In the genomic region with DNA sequence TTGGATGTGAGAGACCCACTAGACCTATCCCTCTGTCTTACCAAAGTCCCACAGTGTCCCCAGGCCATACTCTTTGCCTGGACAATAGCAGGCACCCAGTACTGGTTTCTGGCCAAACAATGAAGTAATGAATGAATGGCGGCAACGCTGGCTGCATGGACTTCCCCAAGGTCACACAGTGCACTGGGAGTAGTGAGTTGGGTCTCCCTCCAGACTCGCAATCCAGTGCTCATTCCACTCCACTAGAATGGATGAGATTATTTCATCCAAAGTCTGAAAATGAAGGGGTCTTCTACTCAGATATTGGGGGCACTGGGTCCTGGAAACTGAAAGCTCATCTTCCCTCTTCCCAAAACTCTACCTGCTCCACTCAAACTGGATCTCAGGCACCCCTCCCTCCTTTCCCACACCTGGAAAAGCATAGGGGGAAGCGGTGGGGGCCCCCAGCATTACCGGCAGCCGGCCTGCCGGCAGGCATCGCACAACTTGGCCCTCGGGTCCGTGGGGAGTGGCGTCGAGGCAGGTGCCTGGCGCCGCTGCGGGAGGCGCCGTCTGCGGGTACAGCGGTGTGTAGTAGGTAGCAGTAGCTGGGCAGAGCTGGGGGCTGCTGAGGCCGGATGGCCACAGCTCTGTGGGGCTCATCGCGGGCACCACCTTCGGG, we compare ENCODE assay signal across 8 cellular contexts. TPM values are rescaled to one million over a fixed set of nuclear protein-coding genes. Genes with fewer than 3 reads are reported as not detected.
A peak's percentile ranks its signal among the peaks of the same experiment; 100 is the strongest.
DNase-seq lines count a peak whose midpoint lies in the region; ATAC-seq, FAIRE-seq and TF ChIP-seq lines count a peak whose summit lies in the region.

No MANE protein-coding gene starts in this region.

- WGBS in H1 (ENCODE audit: extremely low coverage in 1 of 2, insufficient coverage in 1 of 2, insufficient read length in 1 of 2, insufficient replicate concordance in 2 of 2, low coverage in 1 of 2, low lambda C conversion rate in 2 of 2, missing lambda C conversion rate in 1 of 2), 2 experiments = 19% methylated on average over 23 of the region's 23 CpGs; no CpG with 5 or more reads in 1 of the 2 experiments
- no CpG with 5 or more reads among the region's 23 CpGs for WGBS in trophoblast cell (ENCODE audit: extremely low coverage, insufficient coverage, insufficient read length)

- H4K8ac ChIP-seq in H1 (ENCODE audit: extremely low read depth, insufficient read depth, low read length) = peak overlapping the region; percentile 80
- H4K8ac ChIP-seq in trophoblast cell (ENCODE audit: low read depth, low read length) = no peak overlapping the region

- TF ChIP-seq POLR2A in H1 (IDR thresholded peaks at IDR 0.05; ENCODE audit: control extremely low read depth in 1 of 2, low read depth in 2 of 2, low read length in 2 of 2) = no peak

- H3K79me1 ChIP-seq in H1 (ENCODE audit: low read depth, low read length) (peaks cover 2% of the 10 kb centered on the region; the same call in 1 of the 2 replicates), trophoblast cell (ENCODE audit: low read length) (peaks cover 5% of the 10 kb centered on the region)

- H3K56ac ChIP-seq in H1 (replicated peaks; ENCODE audit: insufficient read length, low read depth, low read length) = no peak overlapping the region

- no peak for TF ChIP-seq EP300 in H1 (IDR thresholded peaks at IDR 0.05; ENCODE audit: borderline replicate concordance in 1 of 2, low read depth in 2 of 2, low read length in 2 of 2)

- CTCF ChIA-PET in H1 (lab: Charles Lee; ENCODE audit: partially characterized antibody) = interaction anchor here (0.6 to 16.2 kb wide), 10 partner anchors 10 to 255 kb away, joined by 3 to 230 read pairs (median 4); no protein-coding TSS in a partner anchor

- peak overlapping the region; percentile 6 for H3K4ac ChIP-seq in H1 (replicated peaks; ENCODE audit: insufficient read length, low read depth, low read length)
- no peak overlapping the region for H3K4ac ChIP-seq in trophoblast cell (ENCODE audit: low read depth, low read length)

- H2AK5ac ChIP-seq in H1 (ENCODE audit: low read depth, low read length) (no peak overlapping the region), trophoblast cell (ENCODE audit: low read length) (no peak overlapping the region)

- TF ChIP-seq RAD21 in H1 (IDR thresholded peaks at IDR 0.05 in 1 of 2, conservative IDR thresholded peaks at IDR 0.05 in 1 of 2; ENCODE audit: low read depth in 2 of 2, low read length in 2 of 2) = no peak

- H3K79me2 ChIP-seq in H1 (ENCODE audit: control insufficient read depth in 1 of 2, insufficient read depth in 2 of 2, low read length in 2 of 2) = peaks cover 0 to 3% of the 10 kb centered on the region in 2 experiments; a peak in 1 of 4 replicates
- no peaks in the 10 kb centered on the region for H3K79me2 ChIP-seq in trophoblast cell (ENCODE audit: control insufficient read depth, insufficient read depth, low read length, poor library complexity)

- no peak overlapping the region for H3K27ac ChIP-seq in H1 (ENCODE audit: low read depth, low read length)
- no peak overlapping the region for H3K27ac ChIP-seq in trophoblast cell (ENCODE audit: low read depth, low read length)

- no peak overlapping the region for H2BK20ac ChIP-seq in H1 (ENCODE audit: low read length)

- H3K9me3 ChIP-seq in H1 (ENCODE audit: insufficient read depth in 2 of 2, low read depth in 1 of 2, low read length in 1 of 2) (no peaks in the 10 kb centered on the region), trophoblast cell (ENCODE audit: insufficient read depth, low read depth, low read length) (no peaks in the 10 kb centered on the region)

- H4K5ac ChIP-seq in H1 (ENCODE audit: insufficient read length, low read depth, low read length) = no peak overlapping the region

- no peak overlapping the region for H4K91ac ChIP-seq in H1 (replicated peaks; ENCODE audit: insufficient read length, low read length)
- H4K91ac ChIP-seq in trophoblast cell (ENCODE audit: low read depth, low read length) = no peak overlapping the region

- no peak overlapping the region for H4K12ac ChIP-seq in trophoblast cell (ENCODE audit: low read depth, low read length)

- H3K14ac ChIP-seq in H1 (ENCODE audit: insufficient read length) = no peak overlapping the region
- H3K14ac ChIP-seq in trophoblast cell (ENCODE audit: low read length) = no peak overlapping the region

- ATAC-seq in activated CD4-positive, CD25-positive, alpha-beta regulatory T cell treated with anti-CD3 and anti-CD28 coated beads, Interleukin-2, amount 50 U/mL, for 24 hours = no peak
- ATAC-seq in HG02623 (IDR thresholded peaks at IDR 0.05; ENCODE audit: unreplicated experiment) (no peak), esophagus mucosa (no peak), GM19455 (IDR thresholded peaks at IDR 0.05; ENCODE audit: unreplicated experiment) (no peak)

- H2BK120ac ChIP-seq in H1 (replicated peaks; ENCODE audit: low read depth, low read length) (no peak overlapping the region), trophoblast cell (ENCODE audit: insufficient read depth, low read length, poor library complexity) (no peak overlapping the region)

- peak; percentile 44 for DNase-seq in activated CD4-positive, CD25-positive, alpha-beta regulatory T cell treated with anti-CD3 and anti-CD28 coated beads, Interleukin-2, amount 50 U/mL, for 72 hours
- peak; percentile 49 for DNase-seq in OCI-M1 (lab: John Stamatoyannopoulos, UW)
- no peak for DNase-seq in H1 (ENCODE audit: low read depth in 1 of 2, low spot score in 2 of 2)
- DNase-seq in trophoblast cell = no peak

- peaks cover 3 to 10% of the 10 kb centered on the region in 2 experiments for H4K20me1 ChIP-seq in H1 (replicated peaks in 1 of 2; ENCODE audit: control insufficient read depth in 1 of 2, insufficient read depth in 2 of 2, low read length in 2 of 2)

- H3K18ac ChIP-seq in H1 (ENCODE audit: extremely low read depth, low read length) (no peak overlapping the region), trophoblast cell (ENCODE audit: low read length) (no peak overlapping the region)

- H2AFZ ChIP-seq in H1 (ENCODE audit: low read length) (peak overlapping the region; percentile 43; the same call in 1 of the 2 replicates), trophoblast cell (ENCODE audit: insufficient read depth, low read length, poor library complexity) (no peak overlapping the region)

- H2BK12ac ChIP-seq in H1 (ENCODE audit: low read depth, low read length) (no peak overlapping the region), trophoblast cell (ENCODE audit: low read length) (no peak overlapping the region)

- POLR2A ChIA-PET in H1 (lab: Charles Lee; ENCODE audit: partially characterized antibody) = interaction anchor here (0.8 to 2.4 kb wide), 14 partner anchors 10 to 163 kb away, joined by 3 to 8 read pairs (median 4); partner anchors contain the start of gene RPL11

- H3K23ac ChIP-seq in H1 (ENCODE audit: insufficient read length) (no peak overlapping the region), trophoblast cell (ENCODE audit: low read length) (no peak overlapping the region)

- H3K27me3 ChIP-seq in H1 (replicated peaks in 1 of 4; ENCODE audit: control insufficient read depth in 3 of 4, extremely low read depth in 1 of 4, insufficient read depth in 3 of 4, low read length in 3 of 4) (peaks cover 3 to 27% (median 18%) of the 10 kb centered on the region in 4 experiments), trophoblast cell (ENCODE audit: insufficient read depth, low read length) (no peaks in the 10 kb centered on the region)

- no peak overlapping the region for H2BK15ac ChIP-seq in H1 (ENCODE audit: low read length)

- no peak for TF ChIP-seq CTCF in H1 (IDR thresholded peaks at IDR 0.05; ENCODE audit: control extremely low read depth in 1 of 3, insufficient read depth in 1 of 3, low read depth in 1 of 3, low read length in 3 of 3)

- H3K4me1 ChIP-seq in H1 (replicated peaks in 1 of 4; ENCODE audit: control insufficient read depth in 3 of 4, insufficient read depth in 4 of 4, low read length in 3 of 4) = peaks cover 7 to 19% (median 13%) of the 10 kb centered on the region in 4 experiments
- H3K4me1 ChIP-seq in trophoblast cell (ENCODE audit: control insufficient read depth in 1 of 2, insufficient read depth in 2 of 2, low read length in 2 of 2) = peaks cover 11 to 17% of the 10 kb centered on the region in 2 experiments

- H3K9ac ChIP-seq in H1 (replicated peaks in 1 of 4; ENCODE audit: extremely low read depth in 1 of 4, low read depth in 3 of 4, low read length in 3 of 4) = peak overlapping the region in 2 of 4 experiments; percentile 60 to 67; a peak in 4 of 7 replicates
- H3K9ac ChIP-seq in trophoblast cell (ENCODE audit: low read length) = no peak overlapping the region

- H3K4me2 ChIP-seq in H1 (ENCODE audit: insufficient read depth in 1 of 2, low read depth in 2 of 2, low read length in 2 of 2) = peak overlapping the region; percentile 35 to 86
- H3K4me2 ChIP-seq in trophoblast cell (ENCODE audit: low read length) = peak overlapping the region; percentile 93

- no peaks in the 10 kb centered on the region for H3K36me3 ChIP-seq in H1 (ENCODE audit: control insufficient read depth in 2 of 4, insufficient read depth in 4 of 4, low read length in 3 of 4)
- H3K36me3 ChIP-seq in trophoblast cell (ENCODE audit: control insufficient read depth in 1 of 2, insufficient read depth in 2 of 2, low read length in 2 of 2) = no peaks in the 10 kb centered on the region

- peaks cover 8% of the 10 kb centered on the region; the same call in 1 of the 2 replicates for H3K23me2 ChIP-seq in H1 (ENCODE audit: low read depth, low read length)

- peak overlapping the region; percentile 51 to 78 (median 56) for H3K4me3 ChIP-seq in H1 (ENCODE audit: extremely low read depth in 1 of 4, insufficient read depth in 2 of 4, low read depth in 3 of 4, low read length in 4 of 4)
- peak overlapping the region; percentile 69 for H3K4me3 ChIP-seq in trophoblast cell (ENCODE audit: low read depth, low read length)

- no peak for FAIRE-seq in H1 (lab: Jason Lieb, UNC)

- no peak overlapping the region; the same call in 1 of the 2 replicates for H2BK5ac ChIP-seq in H1 (ENCODE audit: low read depth, low read length)
- no peak overlapping the region for H2BK5ac ChIP-seq in trophoblast cell (ENCODE audit: low read depth, low read length, poor library complexity)

RNA-seq across cellular contexts. Expression of gene E2F2, which starts 0.8 kb away (rescaled TPM):
- 6.1 and 7.0 TPM in 2 replicates for total RNA-seq in H1 (2021; fragmentation: NEBNext Ultra II Directional; extraction: Animal tissue kit (Norgen Biotek cat#: 25700))
- 1.8 and 2.3 TPM in 2 replicates for polyA plus RNA-seq in H1 (2011; rRNA removed)
- 1.8 TPM for polyA plus RNA-seq in H1 (2011; cell fraction: cytosol; rRNA removed)
- polyA plus RNA-seq in H1 (2011; cell fraction: nucleus; rRNA removed) = 2.4 TPM
- polyA plus RNA-seq in H1 (2012, experiment 1 of 2) = 3.9 to 5.3 TPM (median 4.1 TPM) in 4 replicates
- 3.4 TPM for polyA plus RNA-seq in H1 (2012, experiment 2 of 2)
- 3.1 TPM for polyA plus RNA-seq in H1 (2013, experiment 1 of 2)
- 2.9 TPM for polyA plus RNA-seq in H1 (2013, experiment 2 of 2)
- polyA minus RNA-seq in H1 (2011; rRNA and poly(A)+ RNA removed) = 3.2 and 4.8 TPM in 2 replicates
- 2.7 TPM for polyA minus RNA-seq in H1 (2011; cell fraction: cytosol; rRNA and poly(A)+ RNA removed)
- 3.8 TPM for polyA minus RNA-seq in H1 (2011; cell fraction: nucleus; rRNA and poly(A)+ RNA removed)
- polyA plus RNA-seq in trophoblast cell (2013) = 1.2 and 1.3 TPM in 2 replicates
- total RNA-seq in esophagus mucosa = 13.9 TPM

RNA-seq across cellular contexts. Expression of gene ID3, which starts 29.1 kb away (rescaled TPM):
- 240 and 252 TPM in 2 replicates for total RNA-seq in H1 (2021; fragmentation: NEBNext Ultra II Directional; extraction: Animal tissue kit (Norgen Biotek cat#: 25700))
- 304 and 490 TPM in 2 replicates for polyA plus RNA-seq in H1 (2011; rRNA removed)
- polyA plus RNA-seq in H1 (2011; cell fraction: cytosol; rRNA removed) = 310 TPM
- polyA plus RNA-seq in H1 (2011; cell fraction: nucleus; rRNA removed) = 192 TPM
- 135 to 194 TPM (median 157 TPM) in 4 replicates for polyA plus RNA-seq in H1 (2012, experiment 1 of 2)
- polyA plus RNA-seq in H1 (2012, experiment 2 of 2) = 300 TPM
- polyA plus RNA-seq in H1 (2013, experiment 1 of 2) = 260 TPM
- polyA plus RNA-seq in H1 (2013, experiment 2 of 2) = 250 TPM
- polyA minus RNA-seq in H1 (2011; rRNA and poly(A)+ RNA removed) = 30.4 and 61.8 TPM in 2 replicates
- polyA minus RNA-seq in H1 (2011; cell fraction: cytosol; rRNA and poly(A)+ RNA removed) = 97.4 TPM
- 104 TPM for polyA minus RNA-seq in H1 (2011; cell fraction: nucleus; rRNA and poly(A)+ RNA removed)
- 335 and 340 TPM in 2 replicates for polyA plus RNA-seq in trophoblast cell (2013)
- 25.7 TPM for total RNA-seq in esophagus mucosa

RNA-seq across cellular contexts. Expression of gene ASAP3, which starts 46.2 kb away (rescaled TPM):
- 54.9 and 58.0 TPM in 2 replicates for total RNA-seq in H1 (2021; fragmentation: NEBNext Ultra II Directional; extraction: Animal tissue kit (Norgen Biotek cat#: 25700))
- 53.1 and 62.6 TPM in 2 replicates for polyA plus RNA-seq in H1 (2011; rRNA removed)
- 51.4 TPM for polyA plus RNA-seq in H1 (2011; cell fraction: cytosol; rRNA removed)
- polyA plus RNA-seq in H1 (2011; cell fraction: nucleus; rRNA removed) = 233 TPM
- polyA plus RNA-seq in H1 (2012, experiment 1 of 2) = 34.7 to 50.2 TPM (median 42.7 TPM) in 4 replicates
- polyA plus RNA-seq in H1 (2012, experiment 2 of 2) = 40.8 TPM
- 30.6 TPM for polyA plus RNA-seq in H1 (2013, experiment 1 of 2)
- polyA plus RNA-seq in H1 (2013, experiment 2 of 2) = 28.6 TPM
- polyA minus RNA-seq in H1 (2011; rRNA and poly(A)+ RNA removed) = 60.3 and 65.1 TPM in 2 replicates
- polyA minus RNA-seq in H1 (2011; cell fraction: cytosol; rRNA and poly(A)+ RNA removed) = 28.0 TPM
- 40.8 TPM for polyA minus RNA-seq in H1 (2011; cell fraction: nucleus; rRNA and poly(A)+ RNA removed)
- polyA plus RNA-seq in trophoblast cell (2013) = 12.8 and 13.6 TPM in 2 replicates
- total RNA-seq in esophagus mucosa = 31.5 TPM

Comparison
In these comparisons a context has a peak if more than half of its experiments do, and no peak if none do; other contexts are left out.
1. DNase-seq: peak in activated CD4-positive, CD25-positive, alpha-beta regulatory T cell treated with anti-CD3 and anti-CD28 coated beads, Interleukin-2, amount 50 U/mL, for 72 hours (single experiment) and OCI-M1 (single experiment); none in H1 (0 of 2) and trophoblast cell (0 of 2).